1 cellular context compared by ENCODE assay signal in the genomic region with DNA sequence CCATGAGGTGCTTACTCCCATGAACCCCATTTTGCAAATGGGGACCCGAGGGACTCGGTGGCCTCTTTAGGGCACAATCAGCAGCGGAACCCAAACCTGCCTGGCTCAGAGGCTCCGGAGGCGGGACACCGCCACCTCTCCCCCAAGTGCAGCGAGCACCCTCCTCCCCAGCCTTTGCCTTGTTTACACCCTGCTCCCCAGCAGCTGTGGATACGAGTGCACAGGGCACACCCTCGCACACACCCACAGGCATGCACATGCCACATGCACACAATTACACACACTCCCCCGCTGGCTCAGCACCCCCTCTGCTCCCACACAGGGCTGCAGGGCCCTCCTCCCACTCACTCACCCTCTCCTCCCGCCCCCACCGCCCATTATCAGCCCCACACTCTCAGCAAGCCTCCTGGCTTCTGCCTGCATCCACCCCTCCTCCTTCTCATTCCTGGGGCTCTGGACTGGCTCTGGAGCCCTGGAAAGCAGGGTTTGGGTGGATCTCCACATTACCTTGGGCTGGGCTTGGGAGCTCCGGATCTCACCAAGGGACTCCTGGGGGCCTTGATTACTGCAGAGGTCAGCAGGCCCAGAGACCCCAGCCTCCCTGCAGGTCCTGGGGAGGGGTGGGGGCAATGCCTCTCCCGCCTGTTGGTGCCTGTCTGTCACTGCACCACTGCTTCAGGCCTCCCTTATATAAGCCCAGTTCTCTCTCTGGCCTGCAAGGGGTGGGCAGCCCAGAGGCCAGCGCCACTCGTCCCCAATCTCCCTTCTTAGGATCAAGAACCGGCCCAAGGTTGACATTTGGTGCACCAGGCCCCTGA.
TF ChIP-seq lines count a peak whose summit lies in the region.

No MANE protein-coding gene starts in this region.

TF ChIP-seq in HepG2, 621 proteins besides CTCF, POLR2A, EP300 and RAD21 (continued from another document and continues in another):
- TF ChIP-seq, protein P1, sequence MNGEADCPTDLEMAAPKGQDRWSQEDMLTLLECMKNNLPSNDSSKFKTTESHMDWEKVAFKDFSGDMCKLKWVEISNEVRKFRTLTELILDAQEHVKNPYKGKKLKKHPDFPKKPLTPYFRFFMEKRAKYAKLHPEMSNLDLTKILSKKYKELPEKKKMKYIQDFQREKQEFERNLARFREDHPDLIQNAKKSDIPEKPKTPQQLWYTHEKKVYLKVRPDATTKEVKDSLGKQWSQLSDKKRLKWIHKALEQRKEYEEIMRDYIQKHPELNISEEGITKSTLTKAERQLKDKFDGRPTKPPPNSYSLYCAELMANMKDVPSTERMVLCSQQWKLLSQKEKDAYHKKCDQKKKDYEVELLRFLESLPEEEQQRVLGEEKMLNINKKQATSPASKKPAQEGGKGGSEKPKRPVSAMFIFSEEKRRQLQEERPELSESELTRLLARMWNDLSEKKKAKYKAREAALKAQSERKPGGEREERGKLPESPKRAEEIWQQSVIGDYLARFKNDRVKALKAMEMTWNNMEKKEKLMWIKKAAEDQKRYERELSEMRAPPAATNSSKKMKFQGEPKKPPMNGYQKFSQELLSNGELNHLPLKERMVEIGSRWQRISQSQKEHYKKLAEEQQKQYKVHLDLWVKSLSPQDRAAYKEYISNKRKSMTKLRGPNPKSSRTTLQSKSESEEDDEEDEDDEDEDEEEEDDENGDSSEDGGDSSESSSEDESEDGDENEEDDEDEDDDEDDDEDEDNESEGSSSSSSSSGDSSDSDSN (CRISPR knock-in tag; IDR thresholded peaks at IDR 0.05): no peak
- TF ChIP-seq ZBTB20 (CRISPR knock-in tag; IDR thresholded peaks at IDR 0.05; ENCODE audit: borderline replicate concordance, low read depth): no peak
- TF ChIP-seq THYN1 (CRISPR knock-in tag; IDR thresholded peaks at IDR 0.05; ENCODE audit: borderline replicate concordance, low read depth): no peak
- TF ChIP-seq, protein P2, sequence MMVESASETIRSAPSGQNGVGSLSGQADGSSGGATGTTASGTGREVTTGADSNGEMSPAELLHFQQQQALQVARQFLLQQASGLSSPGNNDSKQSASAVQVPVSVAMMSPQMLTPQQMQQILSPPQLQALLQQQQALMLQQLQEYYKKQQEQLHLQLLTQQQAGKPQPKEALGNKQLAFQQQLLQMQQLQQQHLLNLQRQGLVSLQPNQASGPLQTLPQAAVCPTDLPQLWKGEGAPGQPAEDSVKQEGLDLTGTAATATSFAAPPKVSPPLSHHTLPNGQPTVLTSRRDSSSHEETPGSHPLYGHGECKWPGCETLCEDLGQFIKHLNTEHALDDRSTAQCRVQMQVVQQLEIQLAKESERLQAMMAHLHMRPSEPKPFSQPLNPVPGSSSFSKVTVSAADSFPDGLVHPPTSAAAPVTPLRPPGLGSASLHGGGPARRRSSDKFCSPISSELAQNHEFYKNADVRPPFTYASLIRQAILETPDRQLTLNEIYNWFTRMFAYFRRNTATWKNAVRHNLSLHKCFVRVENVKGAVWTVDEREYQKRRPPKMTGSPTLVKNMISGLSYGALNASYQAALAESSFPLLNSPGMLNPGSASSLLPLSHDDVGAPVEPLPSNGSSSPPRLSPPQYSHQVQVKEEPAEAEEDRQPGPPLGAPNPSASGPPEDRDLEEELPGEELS (CRISPR knock-in tag; IDR thresholded peaks at IDR 0.05): no peak
- TF ChIP-seq ZBTB8A (CRISPR knock-in tag; IDR thresholded peaks at IDR 0.05; ENCODE audit: borderline replicate concordance, low read depth): no peak
- no peak for TF ChIP-seq ZNF10 (CRISPR knock-in tag; IDR thresholded peaks at IDR 0.05; ENCODE audit: borderline replicate concordance, low read depth)
- TF ChIP-seq ZNF550 (CRISPR knock-in tag; IDR thresholded peaks at IDR 0.05; ENCODE audit: borderline replicate concordance): no peak
- TF ChIP-seq MED1 (CRISPR knock-in tag; IDR thresholded peaks at IDR 0.05): peak; percentile 61
- peak; percentile 77; the same call in 1 of the 2 replicates for TF ChIP-seq ZNF788 (CRISPR knock-in tag; IDR thresholded peaks at IDR 0.05; ENCODE audit: borderline replicate concordance)
- TF ChIP-seq U2AF1 (optimal IDR thresholded peaks at IDR 0.05; ENCODE audit: low read depth, low read length): no peak
- TF ChIP-seq MAZ (IDR thresholded peaks at IDR 0.05; ENCODE audit: borderline replicate concordance, low read depth, low read length): no peak
- peak; percentile 66 for TF ChIP-seq MAZ (CRISPR knock-in tag; IDR thresholded peaks at IDR 0.05; ENCODE audit: low read depth)
- TF ChIP-seq KAT7 (CRISPR knock-in tag; IDR thresholded peaks at IDR 0.05; ENCODE audit: borderline replicate concordance): no peak
- no peak for TF ChIP-seq ZNF883 (CRISPR knock-in tag; IDR thresholded peaks at IDR 0.05; ENCODE audit: not compliant biosample characterization)
- TF ChIP-seq ZFAT (CRISPR knock-in tag; conservative IDR thresholded peaks at IDR 0.05): no peak
- TF ChIP-seq, protein P3, sequence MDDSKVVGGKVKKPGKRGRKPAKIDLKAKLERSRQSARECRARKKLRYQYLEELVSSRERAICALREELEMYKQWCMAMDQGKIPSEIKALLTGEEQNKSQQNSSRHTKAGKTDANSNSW (CRISPR knock-in tag; IDR thresholded peaks at IDR 0.05; ENCODE audit: borderline replicate concordance): no peak
- TF ChIP-seq, protein P4, sequence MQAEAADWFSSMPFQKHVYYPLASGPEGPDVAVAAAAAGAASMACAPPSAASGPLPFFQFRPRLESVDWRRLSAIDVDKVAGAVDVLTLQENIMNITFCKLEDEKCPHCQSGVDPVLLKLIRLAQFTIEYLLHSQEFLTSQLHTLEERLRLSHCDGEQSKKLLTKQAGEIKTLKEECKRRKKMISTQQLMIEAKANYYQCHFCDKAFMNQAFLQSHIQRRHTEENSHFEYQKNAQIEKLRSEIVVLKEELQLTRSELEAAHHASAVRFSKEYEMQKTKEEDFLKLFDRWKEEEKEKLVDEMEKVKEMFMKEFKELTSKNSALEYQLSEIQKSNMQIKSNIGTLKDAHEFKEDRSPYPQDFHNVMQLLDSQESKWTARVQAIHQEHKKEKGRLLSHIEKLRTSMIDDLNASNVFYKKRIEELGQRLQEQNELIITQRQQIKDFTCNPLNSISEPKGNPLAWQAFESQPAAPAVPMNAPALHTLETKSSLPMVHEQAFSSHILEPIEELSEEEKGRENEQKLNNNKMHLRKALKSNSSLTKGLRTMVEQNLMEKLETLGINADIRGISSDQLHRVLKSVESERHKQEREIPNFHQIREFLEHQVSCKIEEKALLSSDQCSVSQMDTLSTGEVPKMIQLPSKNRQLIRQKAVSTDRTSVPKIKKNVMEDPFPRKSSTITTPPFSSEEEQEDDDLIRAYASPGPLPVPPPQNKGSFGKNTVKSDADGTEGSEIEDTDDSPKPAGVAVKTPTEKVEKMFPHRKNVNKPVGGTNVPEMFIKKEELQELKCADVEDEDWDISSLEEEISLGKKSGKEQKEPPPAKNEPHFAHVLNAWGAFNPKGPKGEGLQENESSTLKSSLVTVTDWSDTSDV (CRISPR knock-in tag; IDR thresholded peaks at IDR 0.05): no peak; the same call in 1 of the 2 replicates
- TF ChIP-seq SKI (IDR thresholded peaks at IDR 0.05; ENCODE audit: partially characterized antibody): no peak
- TF ChIP-seq ZNF549 (CRISPR knock-in tag; IDR thresholded peaks at IDR 0.05): no peak
- TF ChIP-seq, protein P5, sequence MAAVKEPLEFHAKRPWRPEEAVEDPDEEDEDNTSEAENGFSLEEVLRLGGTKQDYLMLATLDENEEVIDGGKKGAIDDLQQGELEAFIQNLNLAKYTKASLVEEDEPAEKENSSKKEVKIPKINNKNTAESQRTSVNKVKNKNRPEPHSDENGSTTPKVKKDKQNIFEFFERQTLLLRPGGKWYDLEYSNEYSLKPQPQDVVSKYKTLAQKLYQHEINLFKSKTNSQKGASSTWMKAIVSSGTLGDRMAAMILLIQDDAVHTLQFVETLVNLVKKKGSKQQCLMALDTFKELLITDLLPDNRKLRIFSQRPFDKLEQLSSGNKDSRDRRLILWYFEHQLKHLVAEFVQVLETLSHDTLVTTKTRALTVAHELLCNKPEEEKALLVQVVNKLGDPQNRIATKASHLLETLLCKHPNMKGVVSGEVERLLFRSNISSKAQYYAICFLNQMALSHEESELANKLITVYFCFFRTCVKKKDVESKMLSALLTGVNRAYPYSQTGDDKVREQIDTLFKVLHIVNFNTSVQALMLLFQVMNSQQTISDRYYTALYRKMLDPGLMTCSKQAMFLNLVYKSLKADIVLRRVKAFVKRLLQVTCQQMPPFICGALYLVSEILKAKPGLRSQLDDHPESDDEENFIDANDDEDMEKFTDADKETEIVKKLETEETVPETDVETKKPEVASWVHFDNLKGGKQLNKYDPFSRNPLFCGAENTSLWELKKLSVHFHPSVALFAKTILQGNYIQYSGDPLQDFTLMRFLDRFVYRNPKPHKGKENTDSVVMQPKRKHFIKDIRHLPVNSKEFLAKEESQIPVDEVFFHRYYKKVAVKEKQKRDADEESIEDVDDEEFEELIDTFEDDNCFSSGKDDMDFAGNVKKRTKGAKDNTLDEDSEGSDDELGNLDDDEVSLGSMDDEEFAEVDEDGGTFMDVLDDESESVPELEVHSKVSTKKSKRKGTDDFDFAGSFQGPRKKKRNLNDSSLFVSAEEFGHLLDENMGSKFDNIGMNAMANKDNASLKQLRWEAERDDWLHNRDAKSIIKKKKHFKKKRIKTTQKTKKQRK (IDR thresholded peaks at IDR 0.05; ENCODE audit: low read length): no peak
- TF ChIP-seq BCL6 (CRISPR knock-in tag; IDR thresholded peaks at IDR 0.05): peak; percentile 50; the same call in 1 of the 2 replicates
- no peak for TF ChIP-seq NFATC3 (CRISPR knock-in tag; IDR thresholded peaks at IDR 0.05)
- TF ChIP-seq TRIM24 (CRISPR knock-in tag; IDR thresholded peaks at IDR 0.05): no peak
- TF ChIP-seq TCF12 (IDR thresholded peaks at IDR 0.05): no peak
- TF ChIP-seq TCF12 (CRISPR knock-in tag; IDR thresholded peaks at IDR 0.05): no peak
- no peak for TF ChIP-seq ZSCAN29 (CRISPR knock-in tag; conservative IDR thresholded peaks at IDR 0.05)
- no peak for TF ChIP-seq HDAC1 (CRISPR knock-in tag; IDR thresholded peaks at IDR 0.05)
- TF ChIP-seq FLYWCH1 (CRISPR knock-in tag; IDR thresholded peaks at IDR 0.05): no peak
- TF ChIP-seq GATA4 (IDR thresholded peaks at IDR 0.05; ENCODE audit: borderline replicate concordance, low read depth): no peak
- TF ChIP-seq MED13 (CRISPR knock-in tag; IDR thresholded peaks at IDR 0.05): no peak
- TF ChIP-seq ZNF510 (CRISPR knock-in tag; IDR thresholded peaks at IDR 0.05; ENCODE audit: low read depth): no peak
- no peak for TF ChIP-seq RORA (CRISPR knock-in tag; IDR thresholded peaks at IDR 0.05)
- TF ChIP-seq REXO4 (CRISPR knock-in tag; IDR thresholded peaks at IDR 0.05; ENCODE audit: borderline replicate concordance): no peak
- TF ChIP-seq, protein P6, sequence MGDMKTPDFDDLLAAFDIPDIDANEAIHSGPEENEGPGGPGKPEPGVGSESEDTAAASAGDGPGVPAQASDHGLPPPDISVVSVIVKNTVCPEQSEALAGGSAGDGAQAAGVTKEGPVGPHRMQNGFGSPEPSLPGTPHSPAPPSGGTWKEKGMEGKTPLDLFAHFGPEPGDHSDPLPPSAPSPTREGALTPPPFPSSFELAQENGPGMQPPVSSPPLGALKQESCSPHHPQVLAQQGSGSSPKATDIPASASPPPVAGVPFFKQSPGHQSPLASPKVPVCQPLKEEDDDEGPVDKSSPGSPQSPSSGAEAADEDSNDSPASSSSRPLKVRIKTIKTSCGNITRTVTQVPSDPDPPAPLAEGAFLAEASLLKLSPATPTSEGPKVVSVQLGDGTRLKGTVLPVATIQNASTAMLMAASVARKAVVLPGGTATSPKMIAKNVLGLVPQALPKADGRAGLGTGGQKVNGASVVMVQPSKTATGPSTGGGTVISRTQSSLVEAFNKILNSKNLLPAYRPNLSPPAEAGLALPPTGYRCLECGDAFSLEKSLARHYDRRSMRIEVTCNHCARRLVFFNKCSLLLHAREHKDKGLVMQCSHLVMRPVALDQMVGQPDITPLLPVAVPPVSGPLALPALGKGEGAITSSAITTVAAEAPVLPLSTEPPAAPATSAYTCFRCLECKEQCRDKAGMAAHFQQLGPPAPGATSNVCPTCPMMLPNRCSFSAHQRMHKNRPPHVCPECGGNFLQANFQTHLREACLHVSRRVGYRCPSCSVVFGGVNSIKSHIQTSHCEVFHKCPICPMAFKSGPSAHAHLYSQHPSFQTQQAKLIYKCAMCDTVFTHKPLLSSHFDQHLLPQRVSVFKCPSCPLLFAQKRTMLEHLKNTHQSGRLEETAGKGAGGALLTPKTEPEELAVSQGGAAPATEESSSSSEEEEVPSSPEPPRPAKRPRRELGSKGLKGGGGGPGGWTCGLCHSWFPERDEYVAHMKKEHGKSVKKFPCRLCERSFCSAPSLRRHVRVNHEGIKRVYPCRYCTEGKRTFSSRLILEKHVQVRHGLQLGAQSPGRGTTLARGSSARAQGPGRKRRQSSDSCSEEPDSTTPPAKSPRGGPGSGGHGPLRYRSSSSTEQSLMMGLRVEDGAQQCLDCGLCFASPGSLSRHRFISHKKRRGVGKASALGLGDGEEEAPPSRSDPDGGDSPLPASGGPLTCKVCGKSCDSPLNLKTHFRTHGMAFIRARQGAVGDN (CRISPR knock-in tag; IDR thresholded peaks at IDR 0.05): no peak
- TF ChIP-seq, protein P7, sequence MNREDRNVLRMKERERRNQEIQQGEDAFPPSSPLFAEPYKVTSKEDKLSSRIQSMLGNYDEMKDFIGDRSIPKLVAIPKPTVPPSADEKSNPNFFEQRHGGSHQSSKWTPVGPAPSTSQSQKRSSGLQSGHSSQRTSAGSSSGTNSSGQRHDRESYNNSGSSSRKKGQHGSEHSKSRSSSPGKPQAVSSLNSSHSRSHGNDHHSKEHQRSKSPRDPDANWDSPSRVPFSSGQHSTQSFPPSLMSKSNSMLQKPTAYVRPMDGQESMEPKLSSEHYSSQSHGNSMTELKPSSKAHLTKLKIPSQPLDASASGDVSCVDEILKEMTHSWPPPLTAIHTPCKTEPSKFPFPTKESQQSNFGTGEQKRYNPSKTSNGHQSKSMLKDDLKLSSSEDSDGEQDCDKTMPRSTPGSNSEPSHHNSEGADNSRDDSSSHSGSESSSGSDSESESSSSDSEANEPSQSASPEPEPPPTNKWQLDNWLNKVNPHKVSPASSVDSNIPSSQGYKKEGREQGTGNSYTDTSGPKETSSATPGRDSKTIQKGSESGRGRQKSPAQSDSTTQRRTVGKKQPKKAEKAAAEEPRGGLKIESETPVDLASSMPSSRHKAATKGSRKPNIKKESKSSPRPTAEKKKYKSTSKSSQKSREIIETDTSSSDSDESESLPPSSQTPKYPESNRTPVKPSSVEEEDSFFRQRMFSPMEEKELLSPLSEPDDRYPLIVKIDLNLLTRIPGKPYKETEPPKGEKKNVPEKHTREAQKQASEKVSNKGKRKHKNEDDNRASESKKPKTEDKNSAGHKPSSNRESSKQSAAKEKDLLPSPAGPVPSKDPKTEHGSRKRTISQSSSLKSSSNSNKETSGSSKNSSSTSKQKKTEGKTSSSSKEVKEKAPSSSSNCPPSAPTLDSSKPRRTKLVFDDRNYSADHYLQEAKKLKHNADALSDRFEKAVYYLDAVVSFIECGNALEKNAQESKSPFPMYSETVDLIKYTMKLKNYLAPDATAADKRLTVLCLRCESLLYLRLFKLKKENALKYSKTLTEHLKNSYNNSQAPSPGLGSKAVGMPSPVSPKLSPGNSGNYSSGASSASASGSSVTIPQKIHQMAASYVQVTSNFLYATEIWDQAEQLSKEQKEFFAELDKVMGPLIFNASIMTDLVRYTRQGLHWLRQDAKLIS (CRISPR knock-in tag; IDR thresholded peaks at IDR 0.05): no peak
- no peak for TF ChIP-seq ZNF614 (CRISPR knock-in tag; IDR thresholded peaks at IDR 0.05; ENCODE audit: borderline replicate concordance)
- no peak; the same call in 1 of the 2 replicates for TF ChIP-seq ZNF501 (CRISPR knock-in tag; IDR thresholded peaks at IDR 0.05)
- no peak for TF ChIP-seq HMG20B (CRISPR knock-in tag; conservative IDR thresholded peaks at IDR 0.05)
- TF ChIP-seq ARID2 (CRISPR knock-in tag; IDR thresholded peaks at IDR 0.05; ENCODE audit: borderline replicate concordance): no peak
- no peak for TF ChIP-seq FOSL2 (CRISPR knock-in tag; IDR thresholded peaks at IDR 0.05)
